ENCODE assay signal across 22 cellular contexts in genomic region chr9:92232190-92232589, GRCh38.
DNase-seq lines count a peak whose midpoint lies in the region; ATAC-seq, FAIRE-seq and TF ChIP-seq lines count a peak whose summit lies in the region.
"Had no signal": no experiment of that assay in that cellular context is flagged by ENCODE, and none has a peak within 500 bp of the region (broad histone marks: within the 10 kb centered on the region; RNA-seq: fewer than 3 reads in every experiment).

No MANE protein-coding gene starts in this region.

- H3K27me3 Mint-ChIP-seq in activated T-cell treated with anti-CD3 and anti-CD28 coated beads, Interleukin-2, amount 50 U/mL, for 24 hours = no peaks in the 10 kb centered on the region
- H3K27me3 Mint-ChIP-seq in activated T-cell treated with anti-CD3 and anti-CD28 coated beads, Interleukin-2, amount 50 U/mL, for 72 hours (ENCODE audit: low read depth) = no peaks in the 10 kb centered on the region
- H3K27me3 Mint-ChIP-seq: CD4-positive, alpha-beta memory T cell; IgD-negative memory B cell had no signal

- no peak overlapping the region for H2BK120ac ChIP-seq in H1 (replicated peaks; ENCODE audit: low read depth, low read length)

- POLR2A ChIA-PET in A549 (lab: Yijun Ruan, JAX) = no interaction called here
- POLR2A ChIA-PET in H1 (lab: Charles Lee; ENCODE audit: partially characterized antibody) = interaction anchor here (0.6 to 1.9 kb wide), 3 partner anchors 31 to 624 kb away, joined by 3 to 8 read pairs (median 5); no protein-coding TSS in a partner anchor

- H3K36me3 Mint-ChIP-seq in activated T-cell treated with anti-CD3 and anti-CD28 coated beads, Interleukin-2, amount 50 U/mL, for 24 hours (ENCODE audit: low read depth) = peaks cover 92% of the 10 kb centered on the region
- peaks cover 20 to 56% of the 10 kb centered on the region in 2 donors for H3K36me3 Mint-ChIP-seq in activated T-cell treated with anti-CD3 and anti-CD28 coated beads, Interleukin-2, amount 50 U/mL, for 72 hours (ENCODE audit: insufficient read depth in 2 of 2)

- no peak for ATAC-seq in activated T-cell treated with anti-CD3 and anti-CD28 coated beads, Interleukin-2, amount 50 U/mL, for 72 hours (replicated peaks in 1 of 2)
- ATAC-seq in A549 (no peak), GM18498 (IDR thresholded peaks at IDR 0.05; ENCODE audit: unreplicated experiment) (no peak)

- H4K8ac ChIP-seq in H1 (ENCODE audit: extremely low read depth, insufficient read depth, low read length) = no peak overlapping the region

- no peak overlapping the region for H3K4ac ChIP-seq in H1 (replicated peaks; ENCODE audit: insufficient read length, low read depth, low read length)

- DNase-seq in activated T-cell treated with anti-CD3 and anti-CD28 coated beads, Interleukin-2, amount 50 U/mL, for 24 hours = no peak
- no peak for DNase-seq in activated T-cell treated with anti-CD3 and anti-CD28 coated beads, Interleukin-2, amount 50 U/mL, for 72 hours
- no peak for DNase-seq in A549 (ENCODE audit: low read depth in 1 of 2, low spot score in 1 of 2)
- DNase-seq in SK-N-MC (ENCODE audit: low read depth, low spot score) = no peak
- no peak for DNase-seq in H1 (ENCODE audit: low read depth in 1 of 2, low spot score in 2 of 2)
- no peak for DNase-seq in HTR-8/SVneo (ENCODE audit: insufficient read length, low spot score)
- no peak for DNase-seq in AG08396 (ENCODE audit: low spot score)
- DNase-seq: BE2C; CD4-positive, alpha-beta memory T cell; COR-L47; DMS153; DND-41; GDM1; HCEC 1CT; HFFc6 had no signal

- H2AK5ac ChIP-seq in H1 (ENCODE audit: low read depth, low read length) = no peak overlapping the region

- H3K36me3 ChIP-seq in SK-N-MC (ENCODE audit: insufficient read depth, low read length) (peaks cover 91% of the 10 kb centered on the region), H1 (ENCODE audit: control insufficient read depth in 2 of 4, insufficient read depth in 4 of 4, low read length in 3 of 4) (peaks cover 10 to 74% (median 39%) of the 10 kb centered on the region in 4 experiments)

- H3K79me2 ChIP-seq in H1 (ENCODE audit: control insufficient read depth in 1 of 2, insufficient read depth in 2 of 2, low read length in 2 of 2) = no peaks in the 10 kb centered on the region

- H2BK5ac ChIP-seq in H1 (ENCODE audit: low read depth, low read length) = no peak overlapping the region

- H3K14ac ChIP-seq in H1 (ENCODE audit: insufficient read length) = no peak overlapping the region

- TF ChIP-seq CTCF in A549 (IDR thresholded peaks at IDR 0.05) (no peak), H1 (IDR thresholded peaks at IDR 0.05; ENCODE audit: control extremely low read depth in 1 of 3, insufficient read depth in 1 of 3, low read depth in 1 of 3, low read length in 3 of 3) (no peak)

- no peak overlapping the region for H4K5ac ChIP-seq in H1 (ENCODE audit: insufficient read length, low read depth, low read length)

- H4K20me1 ChIP-seq in H1 (replicated peaks in 1 of 2; ENCODE audit: control insufficient read depth in 1 of 2, insufficient read depth in 2 of 2, low read length in 2 of 2) = peaks cover 0 to 4% of the 10 kb centered on the region in 2 experiments

- no peak for FAIRE-seq in A549 (lab: Jason Lieb, UNC)
- FAIRE-seq in H1 (lab: Jason Lieb, UNC) = no peak
- FAIRE-seq in HTR-8/SVneo (lab: Jason Lieb, UNC) = no peak
- FAIRE-seq: D721Med, GM12892, GM19239 had no signal

- WGBS in A549 (ENCODE audit: missing lambda C conversion rate) = 78% methylated on average over 1 of the region's 1 CpG
- WGBS in H1 (ENCODE audit: extremely low coverage in 1 of 2, insufficient coverage in 1 of 2, insufficient read length in 1 of 2, insufficient replicate concordance in 2 of 2, low coverage in 1 of 2, low lambda C conversion rate in 2 of 2, missing lambda C conversion rate in 1 of 2), 2 experiments = 86 to 100% methylated on average over 1 of the region's 1 CpG

- H3K18ac ChIP-seq in H1 (ENCODE audit: extremely low read depth, low read length) = no peak overlapping the region

- H3K4me1 Mint-ChIP-seq in activated T-cell treated with anti-CD3 and anti-CD28 coated beads, Interleukin-2, amount 50 U/mL, for 24 hours (ENCODE audit: low read depth) = no peaks in the 10 kb centered on the region
- H3K4me1 Mint-ChIP-seq in activated T-cell treated with anti-CD3 and anti-CD28 coated beads, Interleukin-2, amount 50 U/mL, for 72 hours (ENCODE audit: low read depth) = no peaks in the 10 kb centered on the region
- H3K4me1 Mint-ChIP-seq: CD4-positive, alpha-beta memory T cell; IgD-negative memory B cell had no signal

- H2BK20ac ChIP-seq in H1 (ENCODE audit: low read length) = no peak overlapping the region

- H2BK15ac ChIP-seq in H1 (ENCODE audit: low read length) = no peak overlapping the region

- H3K27ac ChIP-seq in A549 = no peak overlapping the region
- H3K27ac ChIP-seq in SK-N-MC = peak overlapping the region; percentile 21; the same call in 1 of the 2 replicates
- H3K27ac ChIP-seq in H1 (ENCODE audit: low read depth, low read length) = no peak overlapping the region
- H3K27ac ChIP-seq: C4-2B, HL-60 had no signal

- H3K79me1 ChIP-seq in H1 (ENCODE audit: low read depth, low read length) = no peaks in the 10 kb centered on the region

- TF ChIP-seq POLR2A in A549 (IDR thresholded peaks at IDR 0.05; ENCODE audit: low read length) (no peak), H1 (IDR thresholded peaks at IDR 0.05; ENCODE audit: control extremely low read depth in 1 of 2, low read depth in 2 of 2, low read length in 2 of 2) (no peak)

- peak overlapping the region; percentile 77 for H3K56ac ChIP-seq in H1 (replicated peaks; ENCODE audit: insufficient read length, low read depth, low read length)

- no peak overlapping the region for H3K23ac ChIP-seq in H1 (ENCODE audit: insufficient read length)

- H3K9me3 ChIP-seq in A549 = no peaks in the 10 kb centered on the region
- H3K9me3 ChIP-seq in SK-N-MC (ENCODE audit: low read depth, low read length) = no peaks in the 10 kb centered on the region
- peaks cover 0 to 4% of the 10 kb centered on the region in 2 experiments; a peak in 1 of 4 replicates for H3K9me3 ChIP-seq in H1 (ENCODE audit: insufficient read depth in 2 of 2, low read depth in 1 of 2, low read length in 1 of 2)
- H3K9me3 ChIP-seq: BE2C had no signal

- no peak overlapping the region for H2AFZ ChIP-seq in H1 (ENCODE audit: low read length)

- no peak overlapping the region for H3K9ac ChIP-seq in SK-N-MC (ENCODE audit: insufficient read length)
- no peak overlapping the region for H3K9ac ChIP-seq in H1 (replicated peaks in 1 of 4; ENCODE audit: extremely low read depth in 1 of 4, low read depth in 3 of 4, low read length in 3 of 4)

- CTCF ChIA-PET in A549 (lab: Yijun Ruan, JAX) = interaction anchor here (0.8 to 3.4 kb wide), 3 partner anchors 11 to 98 kb away, joined by 3 to 17 read pairs (median 14); no protein-coding TSS in a partner anchor
- CTCF ChIA-PET in H1 (lab: Charles Lee; ENCODE audit: partially characterized antibody) = interaction anchor here (0.6 to 1.2 kb wide), 2 partner anchors 9 to 1576 kb away, joined by 3 read pairs; no protein-coding TSS in a partner anchor

- TF ChIP-seq RAD21 in A549 (conservative IDR thresholded peaks at IDR 0.05 in 1 of 2, IDR thresholded peaks at IDR 0.05 in 1 of 2) = no peak
- TF ChIP-seq RAD21 in H1 (IDR thresholded peaks at IDR 0.05 in 1 of 2, conservative IDR thresholded peaks at IDR 0.05 in 1 of 2; ENCODE audit: low read depth in 2 of 2, low read length in 2 of 2) = no peak

- H3K4me2 ChIP-seq in A549 (no peak overlapping the region), H1 (ENCODE audit: insufficient read depth in 1 of 2, low read depth in 2 of 2, low read length in 2 of 2) (no peak overlapping the region)

- no peaks in the 10 kb centered on the region for H3K4me1 ChIP-seq in A549
- H3K4me1 ChIP-seq in H1 (replicated peaks in 1 of 4; ENCODE audit: control insufficient read depth in 3 of 4, insufficient read depth in 4 of 4, low read length in 3 of 4) = no peaks in the 10 kb centered on the region
- H3K4me1 ChIP-seq: BE2C had no signal

- H3K27me3 ChIP-seq in H1 (replicated peaks in 1 of 4; ENCODE audit: control insufficient read depth in 3 of 4, extremely low read depth in 1 of 4, insufficient read depth in 3 of 4, low read length in 3 of 4) = no peaks in the 10 kb centered on the region
- H3K27me3 ChIP-seq: BE2C had no signal

- H3K27ac Mint-ChIP-seq in activated T-cell treated with anti-CD3 and anti-CD28 coated beads, Interleukin-2, amount 50 U/mL, for 24 hours = peak overlapping the region; percentile 15
- no peak overlapping the region for H3K27ac Mint-ChIP-seq in activated T-cell treated with anti-CD3 and anti-CD28 coated beads, Interleukin-2, amount 50 U/mL, for 72 hours
- H3K27ac Mint-ChIP-seq: HFFc6, IgD-negative memory B cell had no signal

- no peaks in the 10 kb centered on the region for H3K23me2 ChIP-seq in H1 (ENCODE audit: low read depth, low read length)

- no peaks in the 10 kb centered on the region for H3K9me3 Mint-ChIP-seq in activated T-cell treated with anti-CD3 and anti-CD28 coated beads, Interleukin-2, amount 50 U/mL, for 24 hours
- no peaks in the 10 kb centered on the region for H3K9me3 Mint-ChIP-seq in activated T-cell treated with anti-CD3 and anti-CD28 coated beads, Interleukin-2, amount 50 U/mL, for 72 hours
- H3K9me3 Mint-ChIP-seq: HFFc6 had no signal

- no peak for TF ChIP-seq EP300 in A549 (IDR thresholded peaks at IDR 0.05)
- TF ChIP-seq EP300 in H1 (IDR thresholded peaks at IDR 0.05; ENCODE audit: borderline replicate concordance in 1 of 2, low read depth in 2 of 2, low read length in 2 of 2) = no peak

- H2BK12ac ChIP-seq in H1 (ENCODE audit: low read depth, low read length) = no peak overlapping the region

- H3K4me3 Mint-ChIP-seq in activated T-cell treated with anti-CD3 and anti-CD28 coated beads, Interleukin-2, amount 50 U/mL, for 24 hours = no peak overlapping the region
- H3K4me3 Mint-ChIP-seq in activated T-cell treated with anti-CD3 and anti-CD28 coated beads, Interleukin-2, amount 50 U/mL, for 72 hours = no peak overlapping the region
- H3K4me3 Mint-ChIP-seq: CD4-positive, alpha-beta memory T cell; HFFc6; IgD-negative memory B cell had no signal

- H3K4me3 ChIP-seq in A549 (no peak overlapping the region), SK-N-MC (no peak overlapping the region), H1 (ENCODE audit: extremely low read depth in 1 of 4, insufficient read depth in 2 of 4, low read depth in 3 of 4, low read length in 4 of 4) (no peak overlapping the region)

- H4K91ac ChIP-seq in H1 (replicated peaks; ENCODE audit: insufficient read length, low read length) = no peak overlapping the region

TF ChIP-seq in A549, 52 proteins besides CTCF, POLR2A, EP300 and RAD21:
- TF ChIP-seq FOXS1 (CRISPR knock-in tag; IDR thresholded peaks at IDR 0.05) (no peak), MAFK (IDR thresholded peaks at IDR 0.05; ENCODE audit: partially characterized antibody) (peak; percentile 79)

TF ChIP-seq in H1, 55 proteins besides CTCF, POLR2A, EP300 and RAD21 (continues in another document):
- TF ChIP-seq CHD2 (IDR thresholded peaks at IDR 0.05; ENCODE audit: low read length) = no peak
- TF ChIP-seq, protein P1, sequence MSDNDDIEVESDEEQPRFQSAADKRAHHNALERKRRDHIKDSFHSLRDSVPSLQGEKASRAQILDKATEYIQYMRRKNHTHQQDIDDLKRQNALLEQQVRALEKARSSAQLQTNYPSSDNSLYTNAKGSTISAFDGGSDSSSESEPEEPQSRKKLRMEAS (IDR thresholded peaks at IDR 0.05) = no peak
- TF ChIP-seq POU5F1 (IDR thresholded peaks at IDR 0.05; ENCODE audit: low read depth, low read length) = no peak
- TF ChIP-seq RFX5 (IDR thresholded peaks at IDR 0.05; ENCODE audit: borderline replicate concordance, low read depth, low read length) = no peak
